ENCODE assay signal across 10 cellular contexts in the genomic region with DNA sequence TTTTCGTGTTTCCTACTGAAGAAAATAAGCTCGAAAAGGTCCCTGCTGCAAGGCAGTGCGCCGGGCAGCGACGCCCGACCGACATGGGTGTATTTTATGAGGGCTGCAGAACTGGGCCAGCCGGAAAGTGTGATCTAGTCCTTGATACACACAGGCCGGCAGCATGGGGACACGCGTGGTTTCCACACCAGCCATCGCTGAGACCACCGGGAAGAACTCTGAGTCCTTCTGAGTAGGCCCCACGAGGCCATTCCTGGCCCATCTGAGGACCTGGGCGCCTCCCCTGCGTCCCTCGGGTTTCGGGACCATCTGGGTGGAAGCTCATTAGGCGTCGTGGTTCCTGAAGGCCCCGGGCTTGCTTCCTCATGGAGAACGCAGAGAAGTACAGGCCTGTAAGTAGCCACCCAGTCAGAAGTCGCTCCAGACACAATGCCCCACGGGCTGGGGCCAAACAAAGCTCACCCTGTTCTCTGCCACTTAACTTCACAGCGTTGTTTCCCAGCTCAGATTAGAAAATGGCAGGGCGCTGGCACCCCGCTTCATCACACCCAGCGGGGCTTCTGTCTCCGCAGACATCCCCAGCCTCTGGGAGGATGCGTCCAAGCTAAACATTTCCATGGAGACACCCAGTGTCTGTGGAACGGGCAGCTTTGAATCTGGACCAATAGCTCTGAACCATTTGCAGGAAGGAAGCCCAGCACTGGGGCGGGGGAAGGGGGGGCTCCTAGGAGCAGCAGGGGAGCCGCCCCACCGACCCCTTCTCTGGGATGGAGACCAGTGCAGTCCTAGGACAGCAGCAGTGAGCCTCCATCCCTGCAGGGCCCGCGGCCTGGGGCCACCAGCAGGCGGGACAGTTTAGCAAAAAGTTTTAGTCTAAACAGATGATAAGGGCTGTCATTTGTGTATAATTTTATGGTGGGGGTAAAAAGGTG. TPM values are rescaled to one million over a fixed set of nuclear protein-coding genes. Genes with fewer than 3 reads are reported as not detected.
DNase-seq lines count a peak whose midpoint lies in the region; ATAC-seq, FAIRE-seq and TF ChIP-seq lines count a peak whose summit lies in the region.
"Had no signal": no experiment of that assay in that cellular context is flagged by ENCODE, and none has a peak within 500 bp of the region (broad histone marks: within the 10 kb centered on the region; RNA-seq: fewer than 3 reads in every experiment).

No MANE protein-coding gene starts in this region.

- H3K36me3 Mint-ChIP-seq in activated naive CD8-positive, alpha-beta T cell treated with anti-CD3 and anti-CD28 coated beads for 36 hours: peaks cover 38% of the 10 kb centered on the region
- no peaks in the 10 kb centered on the region for H3K36me3 Mint-ChIP-seq in mesothelial cell of epicardium

- WGBS in heart left ventricle, 4 donors: 83 to 95% (median 88%) methylated on average over 33 to 38 of the region's 38 CpGs
- 90 to 97% methylated on average over 38 of the region's 38 CpGs for WGBS in aorta, 2 donors

- FAIRE-seq in H54 (lab: Jason Lieb, UNC): no peak
- FAIRE-seq in frontal cortex (lab: Jason Lieb, UNC): no peak

- H3K4me1 ChIP-seq in heart left ventricle: peaks cover 2 to 70% (median 43%) of the 10 kb centered on the region in 12 donors
- no peaks in the 10 kb centered on the region for H3K4me1 ChIP-seq in aorta (ENCODE audit: control insufficient read depth in 1 of 2, insufficient read depth in 2 of 2, low read length in 2 of 2)

- TF ChIP-seq CTCF in heart left ventricle (IDR thresholded peaks at IDR 0.05) (no peak), mesothelial cell of epicardium (IDR thresholded peaks at IDR 0.05; ENCODE audit: unreplicated experiment) (no peak)

- H3K4me3 Mint-ChIP-seq in activated naive CD8-positive, alpha-beta T cell treated with anti-CD3 and anti-CD28 coated beads for 36 hours: peak overlapping the region; percentile 87
- peak overlapping the region; percentile 59 for H3K4me3 Mint-ChIP-seq in mesothelial cell of epicardium

- intact Hi-C loops in heart left ventricle (cut with DNase I) (loop anchor here in 8 of 10 donors (5.0 to 10.0 kb wide), 5 partner anchors 59 to 637 kb away; a partner anchor contains a TSS), left cardiac atrium (cut with DNase I) (loop anchor here in 1 of 2 donors (5.0 kb wide), 1 partner anchor 129 kb away; no protein-coding TSS in a partner anchor), aorta (cut with DNase I) (loop anchor here in 1 of 2 donors (10.0 kb wide), 1 partner anchor 57 kb away; no protein-coding TSS in a partner anchor)

- H3K4me3 ChIP-seq in heart left ventricle (peak overlapping the region in 2 of 12 donors; percentile 10 to 81), aorta (ENCODE audit: low read length in 2 of 2) (no peak overlapping the region)

- H3K9me3 ChIP-seq in heart left ventricle (no peaks in the 10 kb centered on the region), aorta (ENCODE audit: control insufficient read depth, low read length) (no peaks in the 10 kb centered on the region)
- H3K9me3 ChIP-seq: breast epithelium had no signal

- peak overlapping the region; percentile 89 for H3K27ac Mint-ChIP-seq in activated naive CD8-positive, alpha-beta T cell treated with anti-CD3 and anti-CD28 coated beads for 36 hours
- H3K27ac Mint-ChIP-seq in mesothelial cell of epicardium: no peak overlapping the region

- peaks cover 27% of the 10 kb centered on the region for H3K4me1 Mint-ChIP-seq in activated naive CD8-positive, alpha-beta T cell treated with anti-CD3 and anti-CD28 coated beads for 36 hours
- H3K4me1 Mint-ChIP-seq in mesothelial cell of epicardium: peaks cover 21% of the 10 kb centered on the region

- H3K27ac ChIP-seq in heart left ventricle: no peak overlapping the region
- H3K27ac ChIP-seq in aorta (ENCODE audit: low read depth in 1 of 2, low read length in 2 of 2): no peak overlapping the region

- no peaks in the 10 kb centered on the region for H3K36me3 ChIP-seq in heart left ventricle
- no peaks in the 10 kb centered on the region for H3K36me3 ChIP-seq in aorta (ENCODE audit: control insufficient read depth in 1 of 2, insufficient read depth in 2 of 2, low read length in 1 of 2)
- H3K36me3 ChIP-seq: breast epithelium had no signal

- no peak for TF ChIP-seq POLR2A in heart left ventricle (IDR thresholded peaks at IDR 0.05)
- no peak for TF ChIP-seq POLR2A in H54 (IDR thresholded peaks at IDR 0.05; ENCODE audit: low read depth, low read length)

- H3K27me3 ChIP-seq in heart left ventricle: peaks cover 0 to 20% (median 0%) of the 10 kb centered on the region in 9 donors
- H3K27me3 ChIP-seq in aorta (ENCODE audit: control insufficient read depth in 1 of 2, insufficient read depth in 2 of 2, low read length in 1 of 2): no peaks in the 10 kb centered on the region
- H3K27me3 ChIP-seq: breast epithelium had no signal

- H3K27me3 Mint-ChIP-seq in activated naive CD8-positive, alpha-beta T cell treated with anti-CD3 and anti-CD28 coated beads for 36 hours: no peaks in the 10 kb centered on the region
- H3K27me3 Mint-ChIP-seq in mesothelial cell of epicardium (ENCODE audit: low read depth): peaks cover 52% of the 10 kb centered on the region

- ATAC-seq in heart left ventricle (no peak), left cardiac atrium (no peak), aorta (ENCODE audit: low FRiP score) (no peak)

- H3K9me3 Mint-ChIP-seq in activated naive CD8-positive, alpha-beta T cell treated with anti-CD3 and anti-CD28 coated beads for 36 hours: no peaks in the 10 kb centered on the region
- H3K9me3 Mint-ChIP-seq in mesothelial cell of epicardium: no peaks in the 10 kb centered on the region

- DNase-seq in heart left ventricle (peak in 4 of 5 donors; percentile 18 to 51 (median 30)), left cardiac atrium (no peak), mesothelial cell of epicardium (ENCODE audit: low spot score in 2 of 2, unreplicated experiment in 2 of 2) (no peak), aorta (peak; percentile 46 to 78), NCI-H187 (lab: John Stamatoyannopoulos, UW) (no peak), H54 (ENCODE audit: insufficient read length, low spot score) (no peak), frontal cortex (ENCODE audit: low spot score in 2 of 2) (no peak)
- DNase-seq in activated naive CD8-positive, alpha-beta T cell treated with anti-CD3 and anti-CD28 coated beads for 36 hours: no peak
- DNase-seq: NCI-H1930 had no signal

RNA-seq across cellular contexts. Expression of a gene that starts 2.4 kb away (rescaled TPM):
- 10 to 100 TPM; 11.1 to 26.7 (median 15.7) TPM for total RNA-seq in heart left ventricle
- polyA plus RNA-seq in heart left ventricle: 10 to 100 TPM in 1 of 2 donors, 1 to 10 TPM in 1; 6.5 to 10.5 TPM
- 10 to 100 TPM; 17.1 to 18.9 TPM for total RNA-seq in left cardiac atrium
- 10 to 100 TPM; 94.2 to 98.5 TPM for total RNA-seq in activated naive CD8-positive, alpha-beta T cell treated with anti-CD3 and anti-CD28 coated beads for 36 hours
- 13.4 to 17.5 TPM (median 13.4 TPM) in 3 replicates for total RNA-seq in mesothelial cell of epicardium
- total RNA-seq in aorta: 10 to 100 TPM; 37.2 to 39.2 TPM
- 1 to 10 TPM; 2.0 to 7.2 TPM for polyA plus RNA-seq in aorta
- total RNA-seq in frontal cortex: 0.41 TPM

Comparison
In these comparisons a context has a peak if more than half of its experiments do, and no peak if none do; other contexts are left out.
1. DNase-seq: peak in heart left ventricle (4 of 5) and aorta (2 of 2); none in left cardiac atrium (single experiment), activated naive CD8-positive, alpha-beta T cell treated with anti-CD3 and anti-CD28 coated beads for 36 hours (single experiment), mesothelial cell of epicardium (0 of 2), NCI-H187 (0 of 2), H54 (single experiment) and frontal cortex (0 of 2).